Comparison of ENCODE assay signal across 8 cellular contexts in genomic region chr1:38026592-38027200, GRCh38. TPM values are rescaled to one million over a fixed set of nuclear protein-coding genes. Genes with fewer than 3 reads are reported as not detected.
DNase-seq lines count a peak whose midpoint lies in the region; ATAC-seq lines count a peak whose summit lies in the region.

No MANE protein-coding gene starts in this region.

- no peak overlapping the region for H2AFZ ChIP-seq in mesenchymal stem cell (ENCODE audit: low read depth, low read length)

- H4K8ac ChIP-seq in mesenchymal stem cell (ENCODE audit: low read length) = no peak overlapping the region

- peaks cover 41% of the 10 kb centered on the region for H3K4me1 ChIP-seq in mesenchymal stem cell (ENCODE audit: control insufficient read depth, insufficient read depth, low read depth, low read length)

- H3K9me3 ChIP-seq in mesenchymal stem cell (ENCODE audit: control insufficient read depth, low read length) = no peaks in the 10 kb centered on the region

- no peak overlapping the region for H2BK5ac ChIP-seq in mesenchymal stem cell (ENCODE audit: low read depth, low read length, poor library complexity, severe bottlenecking)

- no peak overlapping the region for H3K4ac ChIP-seq in mesenchymal stem cell (ENCODE audit: low read depth in 1 of 2, low read length in 2 of 2)

- no peak overlapping the region for H3K14ac ChIP-seq in mesenchymal stem cell (ENCODE audit: low read length in 2 of 2)

- no peak overlapping the region for H3K4me2 ChIP-seq in mesenchymal stem cell (ENCODE audit: low read length, poor library complexity, severe bottlenecking)

- DNase-seq in COLO829 (ENCODE audit: low spot score) = peak; percentile 62
- peak; percentile 58 for DNase-seq in GOT3 (lab: John Stamatoyannopoulos, UW)
- DNase-seq in OCI-M1 (lab: John Stamatoyannopoulos, UW) = peak; percentile 55
- DNase-seq in caudate nucleus (lab: John Stamatoyannopoulos, UW) = peak in 31 of 61 donors; percentile 20 to 83 (median 41)
- peak; percentile 70 for DNase-seq in mesenchymal stem cell
- no peak for DNase-seq in foreskin melanocyte

- no peak overlapping the region for H2BK120ac ChIP-seq in mesenchymal stem cell (ENCODE audit: low read depth, low read length)

- no peak for ATAC-seq in HG03469 (IDR thresholded peaks at IDR 0.05; ENCODE audit: unreplicated experiment)
- ATAC-seq in GM18861 (IDR thresholded peaks at IDR 0.05; ENCODE audit: unreplicated experiment) = no peak

- H3K23ac ChIP-seq in mesenchymal stem cell (ENCODE audit: low read length in 2 of 2) = no peak overlapping the region

- no peak overlapping the region for H3K18ac ChIP-seq in mesenchymal stem cell (ENCODE audit: low read depth in 1 of 2, low read length in 2 of 2)

- no peak overlapping the region for H3K9ac ChIP-seq in mesenchymal stem cell (ENCODE audit: low read length)

- H2BK12ac ChIP-seq in mesenchymal stem cell (ENCODE audit: low read length in 2 of 2) = no peak overlapping the region

- 90% methylated on average over 8 of the region's 8 CpGs for WGBS in mesenchymal stem cell

- H3K4me3 ChIP-seq in mesenchymal stem cell (ENCODE audit: insufficient read depth in 1 of 2, low read depth in 1 of 2, low read length in 2 of 2) = no peak overlapping the region

- H2AK5ac ChIP-seq in mesenchymal stem cell (ENCODE audit: low read length, severe bottlenecking) = no peak overlapping the region

- H4K91ac ChIP-seq in mesenchymal stem cell (ENCODE audit: low read length) = no peak overlapping the region

- peaks cover 35 to 48% of the 10 kb centered on the region in 2 experiments for H3K36me3 ChIP-seq in mesenchymal stem cell (ENCODE audit: control insufficient read depth in 1 of 2, insufficient read depth in 2 of 2, low read depth in 1 of 2, low read length in 2 of 2)

- H3K79me1 ChIP-seq in mesenchymal stem cell (replicated peaks; ENCODE audit: low read length, poor library complexity, severe bottlenecking) = peaks cover 16% of the 10 kb centered on the region

- H3K27ac ChIP-seq in caudate nucleus (ENCODE audit: low read depth, low read length) (no peak overlapping the region), mesenchymal stem cell (ENCODE audit: low read length, poor library complexity, severe bottlenecking) (no peak overlapping the region)

- H3K27me3 ChIP-seq in mesenchymal stem cell (ENCODE audit: control insufficient read depth in 1 of 2, insufficient read depth in 1 of 2, low read length in 2 of 2) = no peaks in the 10 kb centered on the region

- no peak overlapping the region for H2BK15ac ChIP-seq in mesenchymal stem cell (ENCODE audit: low read depth, poor library complexity, severe bottlenecking)

RNA-seq across cellular contexts. Expression of gene UTP11, which starts 14.2 kb away (rescaled TPM):
- polyA plus RNA-seq in mesenchymal stem cell (2013, experiment 1 of 2) = 60.0 TPM
- 63.6 TPM for polyA plus RNA-seq in mesenchymal stem cell (2013, experiment 2 of 2)

RNA-seq across cellular contexts. Expression of gene POU3F1, which starts 19.9 kb away (rescaled TPM):
- polyA plus RNA-seq in mesenchymal stem cell (2013, experiment 1 of 2) = not detected
- polyA plus RNA-seq in mesenchymal stem cell (2013, experiment 2 of 2) = 0.01 TPM

RNA-seq across cellular contexts. Expression of gene FHL3, which starts 21.4 kb away (rescaled TPM):
- polyA plus RNA-seq in mesenchymal stem cell (2013, experiment 1 of 2) = 54.7 TPM
- 53.0 TPM for polyA plus RNA-seq in mesenchymal stem cell (2013, experiment 2 of 2)

RNA-seq across cellular contexts. Expression of gene SF3A3, which starts 36.9 kb away (rescaled TPM):
- polyA plus RNA-seq in mesenchymal stem cell (2013, experiment 1 of 2) = 34.6 TPM
- polyA plus RNA-seq in mesenchymal stem cell (2013, experiment 2 of 2) = 33.6 TPM
